In the genomic region with DNA sequence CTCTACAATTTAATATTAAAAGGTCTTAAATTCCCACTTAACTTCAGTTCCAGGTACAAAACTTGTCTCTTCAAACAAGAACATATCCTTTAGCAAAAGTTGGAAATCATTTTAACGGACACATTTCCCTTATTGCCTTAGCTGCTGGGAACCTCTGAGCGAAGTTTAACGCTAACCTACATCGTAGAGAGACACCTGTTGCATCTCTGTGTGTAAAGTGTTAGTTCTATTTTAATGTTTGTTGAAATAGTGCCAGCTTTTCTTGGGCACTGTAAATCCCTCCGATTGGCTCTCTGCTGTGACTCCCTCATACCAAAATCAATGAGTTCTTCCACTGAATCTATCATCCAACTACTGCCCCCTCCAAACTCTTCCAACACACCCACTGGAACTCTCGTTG, we compare ENCODE assay signal across 24 cellular contexts. TPM values are rescaled to one million over a fixed set of nuclear protein-coding genes. Genes with fewer than 3 reads are reported as not detected.
"Had no signal": no experiment of that assay in that cellular context is flagged by ENCODE, and none has a peak within 500 bp of the region (broad histone marks: within the 10 kb centered on the region; RNA-seq: fewer than 3 reads in every experiment).

No MANE protein-coding gene starts in this region.

- DNase-seq: KBM-7; NCI-H1092; NCI-H1417; NCI-H1436 treated with DMSO at 0.1 percent for 48 hours; NCI-H1694; NCI-H187 treated with DMSO at 0.1 percent for 48 hours; NCI-H2029 treated with DMSO at 0.1 percent for 48 hours; NCI-H2107; NCI-H2227 treated with DMSO at 0.1 percent for 48 hours; NCI-H524; NCI-H526 treated with DMSO at 0.1 percent for 48 hours; NCI-H748 treated with DMSO at 0.1 percent for 48 hours; NK-92 treated with Interleukin-12 subunit alpha and Interleukin-12 subunit beta, amount 100 ng/mL, for 24 hours; PC-3; SHP77; SK-N-SH had no signal

- H3K4me2 ChIP-seq: SK-N-SH had no signal

- ATAC-seq: Panc1, PC-3 had no signal

- H3K27ac ChIP-seq: RWPE1 had no signal

- H3K9me3 ChIP-seq: SK-N-SH had no signal

RNA-seq across cellular contexts. Expression of gene HIF3A, which starts 2.4 kb away (rescaled TPM):
- total RNA-seq: HT-29, LHCN-M2, MCF 10A, NCI-H460, OCI-LY7, PC-3, SK-MEL-5 had no signal
